ENCODE assay signal across 8 cellular contexts in genomic region chr19:8307965-8308866, GRCh38. TPM values are rescaled to one million over a fixed set of nuclear protein-coding genes. Genes with fewer than 3 reads are reported as not detected.
DNase-seq lines count a peak whose midpoint lies in the region; ATAC-seq and TF ChIP-seq lines count a peak whose summit lies in the region.

TSS of gene CD320 (minus strand) at chr19:8308358. CDS start at chr19:8308290, 68 bp downstream.

- H3K27me3 Mint-ChIP-seq in activated CD4-positive, alpha-beta T cell treated with anti-CD3 and anti-CD28 coated beads, Interleukin-2, amount 10 ng/mL, durations not matched to agents 7 days and 5 days, result no peaks in the 10 kb centered on the region
- H3K27me3 Mint-ChIP-seq in dendritic cell treated with granulocyte-macrophage colony-stimulating factor and Interleukin-4, amounts not matched to agents 40 ng/mL and 50 ng/mL, for 4 days, result peaks cover 46% of the 10 kb centered on the region

- peaks cover 0 to 46% of the 10 kb centered on the region in 2 donors for H3K36me3 ChIP-seq in left lung

- peaks cover 35% of the 10 kb centered on the region for H3K4me1 Mint-ChIP-seq in activated CD4-positive, alpha-beta T cell treated with anti-CD3 and anti-CD28 coated beads, Interleukin-2, amount 10 ng/mL, durations not matched to agents 7 days and 5 days
- peaks cover 40% of the 10 kb centered on the region for H3K4me1 Mint-ChIP-seq in dendritic cell treated with granulocyte-macrophage colony-stimulating factor and Interleukin-4, amounts not matched to agents 40 ng/mL and 50 ng/mL, for 4 days (ENCODE audit: low read depth)

- TF ChIP-seq CTCF in AG09319 (IDR thresholded peaks at IDR 0.05; ENCODE audit: low read depth, low read length) (no peak), left lung (IDR thresholded peaks at IDR 0.05) (no peak)

- H3K27ac ChIP-seq in left lung, result peak within 1 kb of the TSS; percentile 13 to 74

- no peaks in the 10 kb centered on the region for H3K9me3 Mint-ChIP-seq in activated CD4-positive, alpha-beta T cell treated with anti-CD3 and anti-CD28 coated beads, Interleukin-2, amount 10 ng/mL, durations not matched to agents 7 days and 5 days
- no peaks in the 10 kb centered on the region for H3K9me3 Mint-ChIP-seq in dendritic cell treated with granulocyte-macrophage colony-stimulating factor and Interleukin-4, amounts not matched to agents 40 ng/mL and 50 ng/mL, for 4 days

- H3K4me3 ChIP-seq in left lung, result peak within 1 kb of the TSS; percentile 46 to 53

- CTCF ChIA-PET in activated CD4-positive, alpha-beta T cell treated with anti-CD3 and anti-CD28 coated beads, Interleukin-2, amount 10 ng/mL, durations not matched to agents 7 days and 5 days (lab: Charles Lee), result no interaction called here

- H3K9me3 ChIP-seq in left lung, result no peaks in the 10 kb centered on the region

- ATAC-seq in GM19035 (IDR thresholded peaks at IDR 0.05; ENCODE audit: unreplicated experiment) (peak; percentile 82), HG03432 (IDR thresholded peaks at IDR 0.05; ENCODE audit: unreplicated experiment) (peak; percentile 77), left lung (peak; percentile 98)

- H3K36me3 Mint-ChIP-seq in activated CD4-positive, alpha-beta T cell treated with anti-CD3 and anti-CD28 coated beads, Interleukin-2, amount 10 ng/mL, durations not matched to agents 7 days and 5 days (ENCODE audit: low read depth), result peaks cover 22% of the 10 kb centered on the region
- H3K36me3 Mint-ChIP-seq in dendritic cell treated with granulocyte-macrophage colony-stimulating factor and Interleukin-4, amounts not matched to agents 40 ng/mL and 50 ng/mL, for 4 days (ENCODE audit: low read depth), result peaks cover 57% of the 10 kb centered on the region

- peaks cover 0 to 5% of the 10 kb centered on the region in 2 donors for H3K27me3 ChIP-seq in left lung

- H3K4me3 Mint-ChIP-seq in activated CD4-positive, alpha-beta T cell treated with anti-CD3 and anti-CD28 coated beads, Interleukin-2, amount 10 ng/mL, durations not matched to agents 7 days and 5 days, result peak within 1 kb of the TSS; percentile 78
- H3K4me3 Mint-ChIP-seq in dendritic cell treated with granulocyte-macrophage colony-stimulating factor and Interleukin-4, amounts not matched to agents 40 ng/mL and 50 ng/mL, for 4 days, result peak within 1 kb of the TSS; percentile 76

- peak; percentile 72 for DNase-seq in AG09319 (ENCODE audit: extremely low read depth, low read depth)
- peak; percentile 61 for DNase-seq in NCI-H524 treated with DMSO at 0.1 percent for 48 hours (lab: John Stamatoyannopoulos, UW)
- peak; percentile 87 for DNase-seq in activated CD4-positive, alpha-beta T cell treated with anti-CD3 and anti-CD28 coated beads, Interleukin-2, amount 10 ng/mL, durations not matched to agents 7 days and 5 days
- DNase-seq in left lung, result peak; percentile 90 to 97
- DNase-seq in stimulated activated CD4-positive, alpha-beta T cell treated with anti-CD3 and anti-CD28 coated beads, Interleukin-2, amount 100 ng/mL, for 24 hours, result peak; percentile 90

- peaks cover 13 to 56% of the 10 kb centered on the region in 2 donors for H3K4me1 ChIP-seq in left lung

- H3K27ac Mint-ChIP-seq in activated CD4-positive, alpha-beta T cell treated with anti-CD3 and anti-CD28 coated beads, Interleukin-2, amount 10 ng/mL, durations not matched to agents 7 days and 5 days, result peak within 1 kb of the TSS; percentile 83
- H3K27ac Mint-ChIP-seq in dendritic cell treated with granulocyte-macrophage colony-stimulating factor and Interleukin-4, amounts not matched to agents 40 ng/mL and 50 ng/mL, for 4 days, result peak within 1 kb of the TSS; percentile 54

- intact Hi-C loops in dendritic cell treated with granulocyte-macrophage colony-stimulating factor and Interleukin-4, amounts not matched to agents 40 ng/mL and 50 ng/mL, for 4 days (cut with micrococcal nuclease), result no loop called here
- intact Hi-C loops in left lung (cut with DNase I), result no loop called here

- POLR2A ChIA-PET in activated CD4-positive, alpha-beta T cell treated with anti-CD3 and anti-CD28 coated beads, Interleukin-2, amount 10 ng/mL, durations not matched to agents 7 days and 5 days (lab: Charles Lee), result no interaction called here

RNA-seq across cellular contexts. Expression of gene CD320, which starts in this region (rescaled TPM):
- total RNA-seq in activated CD4-positive, alpha-beta T cell treated with anti-CD3 and anti-CD28 coated beads, Interleukin-2, amount 10 ng/mL, durations not matched to agents 7 days and 5 days, result 10 to 100 TPM; 32.1 to 36.3 TPM
- 10 to 100 TPM; 44.1 to 58.3 TPM for total RNA-seq in left lung

Comparison
In these comparisons a context has a peak if more than half of its experiments do, and no peak if none do; other contexts are left out.
1. Peak in every context shown above with its lines: DNase-seq, ATAC-seq, H3K4me3 ChIP-seq and H3K27ac ChIP-seq.